In the genomic region with DNA sequence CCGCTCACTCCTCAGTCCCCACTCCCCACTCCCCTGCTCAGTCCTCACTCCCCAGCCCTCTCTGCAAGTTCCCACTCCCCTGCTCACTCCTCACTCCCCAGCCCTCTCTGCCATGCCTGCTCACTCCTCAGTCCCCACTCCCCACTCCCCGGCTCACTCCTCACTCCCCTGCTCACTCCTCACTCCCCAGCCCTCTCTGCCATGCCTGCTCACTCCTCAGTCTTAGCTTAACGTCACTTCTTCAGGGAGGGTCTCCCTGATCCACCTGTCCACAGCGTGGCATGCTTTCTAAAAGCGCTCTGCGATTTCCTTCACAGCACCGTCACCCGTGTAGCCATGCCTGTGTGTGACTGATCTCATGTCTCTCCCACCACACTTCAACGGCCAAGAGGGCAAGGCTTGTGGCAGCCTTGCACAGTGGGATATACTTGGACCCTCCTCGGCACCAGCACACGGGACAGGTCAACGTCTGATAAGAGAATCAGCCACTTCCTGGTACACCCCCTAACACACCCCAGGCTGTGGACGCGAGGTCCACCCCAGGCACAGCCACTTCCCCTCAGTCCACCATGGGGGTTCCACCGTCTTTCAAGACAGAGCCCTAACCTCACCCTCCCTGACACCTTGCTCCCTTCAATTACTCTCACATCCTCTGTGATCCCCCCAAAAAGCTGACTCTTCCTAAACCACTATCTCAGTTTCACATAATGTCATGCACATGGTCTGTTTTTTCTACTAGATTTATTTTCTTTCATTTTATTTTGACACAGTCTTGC, we compare ENCODE assay signal across 9 cellular contexts. TPM values are rescaled to one million over a fixed set of nuclear protein-coding genes. Genes with fewer than 3 reads are reported as not detected.
DNase-seq lines count a peak whose midpoint lies in the region; ATAC-seq lines count a peak whose summit lies in the region.
"Had no signal": no experiment of that assay in that cellular context is flagged by ENCODE, and none has a peak within 500 bp of the region (broad histone marks: within the 10 kb centered on the region; RNA-seq: fewer than 3 reads in every experiment).

No MANE protein-coding gene starts in this region.

- H3K27ac Mint-ChIP-seq in naive B cell (peak overlapping the region in 3 of 6 donors; percentile 3 to 71 (median 37)), T-cell (no peak overlapping the region)

- no peaks in the 10 kb centered on the region for H3K9me3 ChIP-seq in MG63

- CTCF ChIA-PET in T-cell (lab: Charles Lee), result interaction anchor here in 1 of 2 donors (0.6 to 1.0 kb wide), 2 partner anchors 9 to 244 kb away, joined by 4 read pairs; no protein-coding TSS in a partner anchor

- H3K27me3 ChIP-seq in H7 (ENCODE audit: control insufficient read depth, insufficient read depth, low read length), result no peaks in the 10 kb centered on the region
- no peaks in the 10 kb centered on the region for H3K27me3 ChIP-seq in MG63

- ATAC-seq in GM18517 (IDR thresholded peaks at IDR 0.05; ENCODE audit: unreplicated experiment) (peak; percentile 41), GM21515 (IDR thresholded peaks at IDR 0.05; ENCODE audit: unreplicated experiment) (peak; percentile 47), HG03520 (IDR thresholded peaks at IDR 0.05; ENCODE audit: unreplicated experiment) (peak; percentile 38), naive B cell (ENCODE audit: low read depth in 2 of 2) (peak; percentile 17 to 45), T-cell (replicated peaks in 1 of 4) (no peak)

- POLR2A ChIA-PET in T-cell (lab: Charles Lee), result interaction anchor here (0.5 to 0.7 kb wide), 2 partner anchors 40 to 79 kb away, joined by 3 to 4 read pairs; no protein-coding TSS in a partner anchor

- no peaks in the 10 kb centered on the region for H3K27me3 Mint-ChIP-seq in naive B cell
- no peaks in the 10 kb centered on the region for H3K27me3 Mint-ChIP-seq in T-cell

- DNase-seq in naive B cell (no peak), T-cell (no peak), H7 (no peak), MG63 (no peak), AG08396 (ENCODE audit: low spot score) (no peak)
- DNase-seq: NCI-H2029 had no signal

- no peaks in the 10 kb centered on the region for H3K36me3 Mint-ChIP-seq in naive B cell
- H3K36me3 Mint-ChIP-seq in T-cell, result peaks cover 3% of the 10 kb centered on the region

- H3K4me3 ChIP-seq in H7 (ENCODE audit: insufficient read depth, low read depth, low read length) (no peak overlapping the region), MG63 (no peak overlapping the region)

- H3K9me3 Mint-ChIP-seq in naive B cell (no peaks in the 10 kb centered on the region), T-cell (no peaks in the 10 kb centered on the region)

- H3K4me1 Mint-ChIP-seq in naive B cell, result peaks cover 42 to 63% (median 48%) of the 10 kb centered on the region in 3 donors
- H3K4me1 Mint-ChIP-seq in T-cell, result peaks cover 18 to 29% (median 24%) of the 10 kb centered on the region in 3 donors

- peak overlapping the region in 6 of 8 donors; percentile 6 to 57 (median 42) for H3K4me3 Mint-ChIP-seq in naive B cell
- no peak overlapping the region for H3K4me3 Mint-ChIP-seq in T-cell

- H3K36me3 ChIP-seq in H7 (replicated peaks; ENCODE audit: control insufficient read depth, insufficient read depth, low read length) (no peaks in the 10 kb centered on the region), MG63 (no peaks in the 10 kb centered on the region; the same call in 1 of the 2 replicates)

RNA-seq across cellular contexts. Expression of a gene that starts 14.0 kb away (rescaled TPM):
- polyA plus RNA-seq in naive B cell (ENCODE audit: low read depth in 6 of 6), result 1 to 10 TPM in 4 of 6 donors, under 1 TPM in 1, not detected in 1; 0.91 to 3.7 (median 1.4) TPM
- total RNA-seq in T-cell, result 10 to 100 TPM; 17.8 to 22.0 (median 20.7) TPM
- 6.7 and 8.4 TPM in 2 replicates for total RNA-seq in H7 (2014; rRNA removed; shearing (Covaris generic))
- 3.3 and 7.8 TPM in 2 replicates for total RNA-seq in MG63 (2014; rRNA removed; shearing (Covaris generic); ENCODE audit: low replicate concordance)

Comparison
In these comparisons a context has a peak if more than half of its experiments do, and no peak if none do; other contexts are left out.
1. ATAC-seq: peak in GM18517 (single experiment), GM21515 (single experiment), HG03520 (single experiment) and naive B cell (2 of 2); none in T-cell (0 of 4).
2. H3K4me3 Mint-ChIP-seq: peak in naive B cell (6 of 8); none in T-cell (0 of 3).